Comparison of ENCODE assay signal across 10 cellular contexts in genomic region chr1:32273389-32274208, GRCh38. TPM values are rescaled to one million over a fixed set of nuclear protein-coding genes. Genes with fewer than 3 reads are reported as not detected.
A peak's percentile ranks its signal among the peaks of the same experiment; 100 is the strongest.
DNase-seq lines count a peak whose midpoint lies in the region; ATAC-seq, FAIRE-seq and TF ChIP-seq lines count a peak whose summit lies in the region.
"Had no signal": no experiment of that assay in that cellular context is flagged by ENCODE, and none has a peak within 500 bp of the region (broad histone marks: within the 10 kb centered on the region; RNA-seq: fewer than 3 reads in every experiment).

No MANE protein-coding gene starts in this region.

- peaks cover 6 to 33% (median 19%) of the 10 kb centered on the region in 4 experiments for H3K4me1 ChIP-seq in H1 (replicated peaks in 1 of 4; ENCODE audit: control insufficient read depth in 3 of 4, insufficient read depth in 4 of 4, low read length in 3 of 4)

- H3K14ac ChIP-seq in H1 (ENCODE audit: insufficient read length), result no peak overlapping the region

- TF ChIP-seq CTCF in H1 (IDR thresholded peaks at IDR 0.05; ENCODE audit: control extremely low read depth in 1 of 3, insufficient read depth in 1 of 3, low read depth in 1 of 3, low read length in 3 of 3), result peak in 1 of 3 experiments; percentile 10; a peak in 1 of 4 replicates

- H3K4me2 ChIP-seq in H1 (ENCODE audit: insufficient read depth in 1 of 2, low read depth in 2 of 2, low read length in 2 of 2), result peak overlapping the region; percentile 67 to 98

- no peaks in the 10 kb centered on the region for H3K27me3 ChIP-seq in H1 (replicated peaks in 1 of 4; ENCODE audit: control insufficient read depth in 3 of 4, extremely low read depth in 1 of 4, insufficient read depth in 3 of 4, low read length in 3 of 4)

- peak overlapping the region; percentile 93; the same call in 1 of the 2 replicates for H2BK5ac ChIP-seq in H1 (ENCODE audit: low read depth, low read length)

- CTCF ChIA-PET in H1 (lab: Charles Lee; ENCODE audit: partially characterized antibody), result interaction anchor here (1.3 to 4.3 kb wide), 5 partner anchors 8 to 58 kb away, joined by 3 to 27 read pairs (median 4); partner anchors contain the start of genes HDAC1 and LCK

- WGBS in H1 (ENCODE audit: extremely low coverage in 1 of 2, insufficient coverage in 1 of 2, insufficient read length in 1 of 2, insufficient replicate concordance in 2 of 2, low coverage in 1 of 2, low lambda C conversion rate in 2 of 2, missing lambda C conversion rate in 1 of 2), 2 experiments, result 37% methylated on average over 8 of the region's 10 CpGs; no CpG with 5 or more reads in 1 of the 2 experiments

- peak overlapping the region; percentile 30 to 56 (median 38) for H3K4me3 ChIP-seq in H1 (ENCODE audit: extremely low read depth in 1 of 4, insufficient read depth in 2 of 4, low read depth in 3 of 4, low read length in 4 of 4)

- no peak for ATAC-seq in GM18861 (IDR thresholded peaks at IDR 0.05; ENCODE audit: unreplicated experiment)
- no peak for ATAC-seq in HG03097 (IDR thresholded peaks at IDR 0.05; ENCODE audit: low FRiP score, unreplicated experiment)

- peak in 1 of 2 experiments; percentile 67; a peak in 2 of 3 replicates for TF ChIP-seq POLR2A in H1 (IDR thresholded peaks at IDR 0.05; ENCODE audit: control extremely low read depth in 1 of 2, low read depth in 2 of 2, low read length in 2 of 2)

- H2BK120ac ChIP-seq in H1 (replicated peaks; ENCODE audit: low read depth, low read length), result peak overlapping the region; percentile 62

- POLR2A ChIA-PET in H1 (lab: Charles Lee; ENCODE audit: partially characterized antibody), result interaction anchor here (0.6 to 3.9 kb wide), 20 partner anchors 10 to 215 kb away, joined by 3 to 27 read pairs (median 4); partner anchors contain the start of gene LCK

- peaks cover 0 to 3% (median 0%) of the 10 kb centered on the region in 4 experiments; a peak in 2 of 8 replicates for H3K36me3 ChIP-seq in H1 (ENCODE audit: control insufficient read depth in 2 of 4, insufficient read depth in 4 of 4, low read length in 3 of 4)

- H2AFZ ChIP-seq in H1 (ENCODE audit: low read length), result no peak overlapping the region

- peaks cover 19% of the 10 kb centered on the region for H3K23me2 ChIP-seq in H1 (ENCODE audit: low read depth, low read length)

- TF ChIP-seq RAD21 in H1 (IDR thresholded peaks at IDR 0.05 in 1 of 2, conservative IDR thresholded peaks at IDR 0.05 in 1 of 2; ENCODE audit: low read depth in 2 of 2, low read length in 2 of 2), result no peak

- peak overlapping the region; percentile 100 for H2BK20ac ChIP-seq in H1 (ENCODE audit: low read length)

- no peaks in the 10 kb centered on the region; the same call in 1 of the 2 replicates for H3K79me1 ChIP-seq in H1 (ENCODE audit: low read depth, low read length)

- no peak for TF ChIP-seq EP300 in H1 (IDR thresholded peaks at IDR 0.05; ENCODE audit: borderline replicate concordance in 1 of 2, low read depth in 2 of 2, low read length in 2 of 2)

- H4K8ac ChIP-seq in H1 (ENCODE audit: extremely low read depth, insufficient read depth, low read length), result no peak overlapping the region

- H2BK12ac ChIP-seq in H1 (ENCODE audit: low read depth, low read length), result peak overlapping the region; percentile 100; the same call in 1 of the 2 replicates

- FAIRE-seq in H1 (lab: Jason Lieb, UNC), result peak; percentile 86
- FAIRE-seq: TTC549 had no signal

- peak overlapping the region; percentile 26 for H4K5ac ChIP-seq in H1 (ENCODE audit: insufficient read length, low read depth, low read length)

- H3K27ac ChIP-seq in H1 (ENCODE audit: low read depth, low read length), result no peak overlapping the region
- H3K27ac ChIP-seq: 22Rv1 had no signal

- peak overlapping the region; percentile 100 for H2AK5ac ChIP-seq in H1 (ENCODE audit: low read depth, low read length)

- H3K18ac ChIP-seq in H1 (ENCODE audit: extremely low read depth, low read length), result peak overlapping the region; percentile 87

- H4K20me1 ChIP-seq in H1 (replicated peaks in 1 of 2; ENCODE audit: control insufficient read depth in 1 of 2, insufficient read depth in 2 of 2, low read length in 2 of 2), result peaks cover 0 to 4% of the 10 kb centered on the region in 2 experiments

- no peaks in the 10 kb centered on the region for H3K79me2 ChIP-seq in H1 (ENCODE audit: control insufficient read depth in 1 of 2, insufficient read depth in 2 of 2, low read length in 2 of 2)

- DNase-seq in DMS 273 (lab: John Stamatoyannopoulos, UW; ENCODE audit: unreplicated experiment), result peak; percentile 29
- no peak for DNase-seq in DMS 273 treated with DMSO at 0.1 percent for 48 hours (lab: John Stamatoyannopoulos, UW)
- DNase-seq in activated CD4-positive, CD25-positive, alpha-beta regulatory T cell treated with anti-CD3 and anti-CD28 coated beads, Interleukin-2, amount 50 U/mL, for 16 hours (ENCODE audit: low read depth, low spot score), result peak; percentile 58
- DNase-seq in H1 (ENCODE audit: low read depth in 1 of 2, low spot score in 2 of 2), result peak; percentile 77
- peak; percentile 66 to 81 (median 73) for DNase-seq in stimulated activated CD4-positive, alpha-beta T cell treated with anti-CD3 and anti-CD28 coated beads, TNF-alpha, amount 100 ng/mL, for 24 hours (ENCODE audit: low read depth in 3 of 3)
- DNase-seq in NCI-H1694 treated with DMSO at 0.1 percent for 48 hours (lab: John Stamatoyannopoulos, UW), result no peak

- peak overlapping the region; percentile 33 for H3K56ac ChIP-seq in H1 (replicated peaks; ENCODE audit: insufficient read length, low read depth, low read length)

- peak overlapping the region in 1 of 4 experiments; percentile 4; a peak in 4 of 7 replicates for H3K9ac ChIP-seq in H1 (replicated peaks in 1 of 4; ENCODE audit: extremely low read depth in 1 of 4, low read depth in 3 of 4, low read length in 3 of 4)

- no peak overlapping the region for H3K23ac ChIP-seq in H1 (ENCODE audit: insufficient read length)

- H2BK15ac ChIP-seq in H1 (ENCODE audit: low read length), result peak overlapping the region; percentile 99

- peak overlapping the region; percentile 85 for H4K91ac ChIP-seq in H1 (replicated peaks; ENCODE audit: insufficient read length, low read length)

- no peaks in the 10 kb centered on the region for H3K9me3 ChIP-seq in H1 (ENCODE audit: insufficient read depth in 2 of 2, low read depth in 1 of 2, low read length in 1 of 2)

- peak overlapping the region; percentile 50 for H3K4ac ChIP-seq in H1 (replicated peaks; ENCODE audit: insufficient read length, low read depth, low read length)

TF ChIP-seq in H1, 55 proteins besides CTCF, POLR2A, EP300 and RAD21 (continues in another document):
- TF ChIP-seq POLR2AphosphoS5 (IDR thresholded peaks at IDR 0.05; ENCODE audit: low read depth, low read length), result 0 out of 2 replicates have a peak, but pooled peaks have one; percentile 28

RNA-seq across cellular contexts. Expression of gene HDAC1, which starts 18.3 kb away (rescaled TPM):
- 111 and 112 TPM in 2 replicates for total RNA-seq in H1 (2021; fragmentation: NEBNext Ultra II Directional; extraction: Animal tissue kit (Norgen Biotek cat#: 25700))
- polyA plus RNA-seq in H1 (2011; rRNA removed), result 98.6 and 125 TPM in 2 replicates
- 167 TPM for polyA plus RNA-seq in H1 (2011; cell fraction: cytosol; rRNA removed)
- polyA plus RNA-seq in H1 (2011; cell fraction: nucleus; rRNA removed), result 117 TPM
- polyA plus RNA-seq in H1 (2012, experiment 1 of 2), result 163 to 210 TPM (median 188 TPM) in 4 replicates
- 40.2 TPM for polyA plus RNA-seq in H1 (2012, experiment 2 of 2)
- polyA plus RNA-seq in H1 (2013, experiment 1 of 2), result 75.4 TPM
- polyA plus RNA-seq in H1 (2013, experiment 2 of 2), result 69.8 TPM
- 167 and 243 TPM in 2 replicates for polyA minus RNA-seq in H1 (2011; rRNA and poly(A)+ RNA removed)
- polyA minus RNA-seq in H1 (2011; cell fraction: cytosol; rRNA and poly(A)+ RNA removed), result 62.5 TPM
- 104 TPM for polyA minus RNA-seq in H1 (2011; cell fraction: nucleus; rRNA and poly(A)+ RNA removed)

RNA-seq across cellular contexts. Expression of gene LCK, which starts 22.5 kb away (rescaled TPM):
- 71.6 and 75.3 TPM in 2 replicates for total RNA-seq in H1 (2021; fragmentation: NEBNext Ultra II Directional; extraction: Animal tissue kit (Norgen Biotek cat#: 25700))
- 99.2 and 122 TPM in 2 replicates for polyA plus RNA-seq in H1 (2011; rRNA removed)
- 80.3 TPM for polyA plus RNA-seq in H1 (2011; cell fraction: cytosol; rRNA removed)
- polyA plus RNA-seq in H1 (2011; cell fraction: nucleus; rRNA removed), result 138 TPM
- polyA plus RNA-seq in H1 (2012, experiment 1 of 2), result 41.5 to 81.1 TPM (median 76.4 TPM) in 4 replicates
- 82.1 TPM for polyA plus RNA-seq in H1 (2012, experiment 2 of 2)
- 56.6 TPM for polyA plus RNA-seq in H1 (2013, experiment 1 of 2)
- 56.6 TPM for polyA plus RNA-seq in H1 (2013, experiment 2 of 2)
- 85.2 and 111 TPM in 2 replicates for polyA minus RNA-seq in H1 (2011; rRNA and poly(A)+ RNA removed)
- polyA minus RNA-seq in H1 (2011; cell fraction: cytosol; rRNA and poly(A)+ RNA removed), result 36.1 TPM
- 49.8 TPM for polyA minus RNA-seq in H1 (2011; cell fraction: nucleus; rRNA and poly(A)+ RNA removed)

RNA-seq across cellular contexts. Expression of gene FAM167B, which starts 26.6 kb away (rescaled TPM):
- total RNA-seq in H1 (2021; fragmentation: NEBNext Ultra II Directional; extraction: Animal tissue kit (Norgen Biotek cat#: 25700)), result 3.2 and 3.9 TPM in 2 replicates
- polyA plus RNA-seq in H1 (2011; rRNA removed), result 2.8 and 4.2 TPM in 2 replicates
- polyA plus RNA-seq in H1 (2011; cell fraction: cytosol; rRNA removed), result 5.2 TPM
- polyA plus RNA-seq in H1 (2011; cell fraction: nucleus; rRNA removed), result 5.4 TPM
- 1.9 to 5.2 TPM (median 4.2 TPM) in 4 replicates for polyA plus RNA-seq in H1 (2012, experiment 1 of 2)
- polyA plus RNA-seq in H1 (2012, experiment 2 of 2), result 1.3 TPM
- 3.7 TPM for polyA plus RNA-seq in H1 (2013, experiment 1 of 2)
- polyA plus RNA-seq in H1 (2013, experiment 2 of 2), result 2.9 TPM
- polyA minus RNA-seq in H1 (2011; rRNA and poly(A)+ RNA removed), result 1.3 and 1.6 TPM in 2 replicates
- polyA minus RNA-seq in H1 (2011; cell fraction: cytosol; rRNA and poly(A)+ RNA removed), result not detected
- 1.00 TPM for polyA minus RNA-seq in H1 (2011; cell fraction: nucleus; rRNA and poly(A)+ RNA removed)

RNA-seq across cellular contexts. Expression of gene EIF3I, which starts 51.4 kb away (rescaled TPM):
- 243 and 247 TPM in 2 replicates for total RNA-seq in H1 (2021; fragmentation: NEBNext Ultra II Directional; extraction: Animal tissue kit (Norgen Biotek cat#: 25700))
- polyA plus RNA-seq in H1 (2011; rRNA removed), result 345 and 346 TPM in 2 replicates
- polyA plus RNA-seq in H1 (2011; cell fraction: cytosol; rRNA removed), result 491 TPM
- polyA plus RNA-seq in H1 (2011; cell fraction: nucleus; rRNA removed), result 118 TPM
- polyA plus RNA-seq in H1 (2012, experiment 1 of 2), result 274 to 311 TPM (median 295 TPM) in 4 replicates
- polyA plus RNA-seq in H1 (2012, experiment 2 of 2), result 304 TPM
- polyA plus RNA-seq in H1 (2013, experiment 1 of 2), result 151 TPM
- 164 TPM for polyA plus RNA-seq in H1 (2013, experiment 2 of 2)
- polyA minus RNA-seq in H1 (2011; rRNA and poly(A)+ RNA removed), result 427 and 480 TPM in 2 replicates
- 115 TPM for polyA minus RNA-seq in H1 (2011; cell fraction: cytosol; rRNA and poly(A)+ RNA removed)
- polyA minus RNA-seq in H1 (2011; cell fraction: nucleus; rRNA and poly(A)+ RNA removed), result 67.6 TPM

RNA-seq across cellular contexts. Expression of gene TMEM234, which starts 51.4 kb away (rescaled TPM):
- total RNA-seq in H1 (2021; fragmentation: NEBNext Ultra II Directional; extraction: Animal tissue kit (Norgen Biotek cat#: 25700)), result 8.9 TPM in 2 replicates
- 8.6 and 8.7 TPM in 2 replicates for polyA plus RNA-seq in H1 (2011; rRNA removed)
- 8.4 TPM for polyA plus RNA-seq in H1 (2011; cell fraction: cytosol; rRNA removed)
- polyA plus RNA-seq in H1 (2011; cell fraction: nucleus; rRNA removed), result 35.6 TPM
- polyA plus RNA-seq in H1 (2012, experiment 1 of 2), result 9.2 to 11.2 TPM (median 10.1 TPM) in 4 replicates
- 11.5 TPM for polyA plus RNA-seq in H1 (2012, experiment 2 of 2)
- polyA plus RNA-seq in H1 (2013, experiment 1 of 2), result 7.5 TPM
- 7.6 TPM for polyA plus RNA-seq in H1 (2013, experiment 2 of 2)
- 22.9 and 24.8 TPM in 2 replicates for polyA minus RNA-seq in H1 (2011; rRNA and poly(A)+ RNA removed)
- polyA minus RNA-seq in H1 (2011; cell fraction: cytosol; rRNA and poly(A)+ RNA removed), result 7.0 TPM
- polyA minus RNA-seq in H1 (2011; cell fraction: nucleus; rRNA and poly(A)+ RNA removed), result 28.7 TPM

Comparison
In these comparisons a context has a peak if more than half of its experiments do, and no peak if none do; other contexts are left out.
1. DNase-seq: peak in DMS 273 (single experiment), activated CD4-positive, CD25-positive, alpha-beta regulatory T cell treated with anti-CD3 and anti-CD28 coated beads, Interleukin-2, amount 50 U/mL, for 16 hours (single experiment), H1 (2 of 2) and stimulated activated CD4-positive, alpha-beta T cell treated with anti-CD3 and anti-CD28 coated beads, TNF-alpha, amount 100 ng/mL, for 24 hours (3 of 3); none in DMS 273 treated with DMSO at 0.1 percent for 48 hours (single experiment) and NCI-H1694 treated with DMSO at 0.1 percent for 48 hours (single experiment).